ENCODE assay signal across 1 cellular context in the genomic region with DNA sequence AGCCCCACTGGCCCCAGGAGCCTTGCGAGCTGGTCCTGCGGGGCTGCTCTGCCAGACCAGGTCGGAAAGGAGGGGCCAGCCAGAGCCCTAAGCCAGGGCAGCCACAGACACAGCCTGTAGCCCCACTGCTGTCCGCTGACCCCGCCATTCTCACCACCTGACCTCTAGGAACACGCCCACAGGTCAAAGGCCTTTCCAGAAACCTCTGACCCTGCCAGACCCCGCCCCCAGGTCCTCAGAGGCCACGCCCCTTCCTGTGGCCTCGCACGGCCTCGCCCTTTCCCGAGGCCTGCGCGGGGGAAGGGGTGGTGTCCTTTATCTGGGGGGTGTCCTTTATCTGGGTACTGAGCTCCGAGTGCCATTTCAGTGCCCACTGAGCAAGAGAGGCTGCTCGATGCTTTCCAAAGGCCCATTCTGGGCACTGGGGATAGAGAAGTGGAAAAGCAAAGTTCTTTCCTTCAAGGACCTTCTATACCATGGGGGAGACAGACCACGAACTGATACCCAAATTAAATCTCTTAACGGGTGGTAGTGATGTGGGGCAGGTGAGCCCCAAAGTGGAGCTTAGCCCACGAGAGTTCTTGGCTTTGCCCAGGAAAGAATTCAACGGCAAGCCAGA.
TF ChIP-seq lines count a peak whose summit lies in the region.

No MANE protein-coding gene starts in this region.

TF ChIP-seq in K562, 482 proteins besides CTCF, POLR2A, EP300 and RAD21 (continued from another document and continues in another):
- TF ChIP-seq JUN (IDR thresholded peaks at IDR 0.05; ENCODE audit: borderline replicate concordance, low read depth, low read length): peak; percentile 45; the same call in 1 of the 2 replicates
- TF ChIP-seq JUN (CRISPR knock-in tag; IDR thresholded peaks at IDR 0.05; ENCODE audit: borderline replicate concordance): 0 out of 2 replicates have a peak, but pooled peaks have one; percentile 40
- TF ChIP-seq HMGN3 (IDR thresholded peaks at IDR 0.05; ENCODE audit: borderline replicate concordance, extremely low read depth, insufficient read length, low read depth, low read length): peak; percentile 73
- TF ChIP-seq, protein P1, sequence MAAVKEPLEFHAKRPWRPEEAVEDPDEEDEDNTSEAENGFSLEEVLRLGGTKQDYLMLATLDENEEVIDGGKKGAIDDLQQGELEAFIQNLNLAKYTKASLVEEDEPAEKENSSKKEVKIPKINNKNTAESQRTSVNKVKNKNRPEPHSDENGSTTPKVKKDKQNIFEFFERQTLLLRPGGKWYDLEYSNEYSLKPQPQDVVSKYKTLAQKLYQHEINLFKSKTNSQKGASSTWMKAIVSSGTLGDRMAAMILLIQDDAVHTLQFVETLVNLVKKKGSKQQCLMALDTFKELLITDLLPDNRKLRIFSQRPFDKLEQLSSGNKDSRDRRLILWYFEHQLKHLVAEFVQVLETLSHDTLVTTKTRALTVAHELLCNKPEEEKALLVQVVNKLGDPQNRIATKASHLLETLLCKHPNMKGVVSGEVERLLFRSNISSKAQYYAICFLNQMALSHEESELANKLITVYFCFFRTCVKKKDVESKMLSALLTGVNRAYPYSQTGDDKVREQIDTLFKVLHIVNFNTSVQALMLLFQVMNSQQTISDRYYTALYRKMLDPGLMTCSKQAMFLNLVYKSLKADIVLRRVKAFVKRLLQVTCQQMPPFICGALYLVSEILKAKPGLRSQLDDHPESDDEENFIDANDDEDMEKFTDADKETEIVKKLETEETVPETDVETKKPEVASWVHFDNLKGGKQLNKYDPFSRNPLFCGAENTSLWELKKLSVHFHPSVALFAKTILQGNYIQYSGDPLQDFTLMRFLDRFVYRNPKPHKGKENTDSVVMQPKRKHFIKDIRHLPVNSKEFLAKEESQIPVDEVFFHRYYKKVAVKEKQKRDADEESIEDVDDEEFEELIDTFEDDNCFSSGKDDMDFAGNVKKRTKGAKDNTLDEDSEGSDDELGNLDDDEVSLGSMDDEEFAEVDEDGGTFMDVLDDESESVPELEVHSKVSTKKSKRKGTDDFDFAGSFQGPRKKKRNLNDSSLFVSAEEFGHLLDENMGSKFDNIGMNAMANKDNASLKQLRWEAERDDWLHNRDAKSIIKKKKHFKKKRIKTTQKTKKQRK (IDR thresholded peaks at IDR 0.05; ENCODE audit: borderline replicate concordance, low read depth, low read length): no peak
- peak; percentile 56 for TF ChIP-seq HCFC1 (IDR thresholded peaks at IDR 0.05; ENCODE audit: low read depth, low read length)
- TF ChIP-seq, protein P2, sequence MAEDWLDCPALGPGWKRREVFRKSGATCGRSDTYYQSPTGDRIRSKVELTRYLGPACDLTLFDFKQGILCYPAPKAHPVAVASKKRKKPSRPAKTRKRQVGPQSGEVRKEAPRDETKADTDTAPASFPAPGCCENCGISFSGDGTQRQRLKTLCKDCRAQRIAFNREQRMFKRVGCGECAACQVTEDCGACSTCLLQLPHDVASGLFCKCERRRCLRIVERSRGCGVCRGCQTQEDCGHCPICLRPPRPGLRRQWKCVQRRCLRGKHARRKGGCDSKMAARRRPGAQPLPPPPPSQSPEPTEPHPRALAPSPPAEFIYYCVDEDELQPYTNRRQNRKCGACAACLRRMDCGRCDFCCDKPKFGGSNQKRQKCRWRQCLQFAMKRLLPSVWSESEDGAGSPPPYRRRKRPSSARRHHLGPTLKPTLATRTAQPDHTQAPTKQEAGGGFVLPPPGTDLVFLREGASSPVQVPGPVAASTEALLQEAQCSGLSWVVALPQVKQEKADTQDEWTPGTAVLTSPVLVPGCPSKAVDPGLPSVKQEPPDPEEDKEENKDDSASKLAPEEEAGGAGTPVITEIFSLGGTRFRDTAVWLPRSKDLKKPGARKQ (CRISPR knock-in tag; IDR thresholded peaks at IDR 0.05): no peak
- peak; percentile 82 for TF ChIP-seq RBFOX2 (IDR thresholded peaks at IDR 0.05; ENCODE audit: low read depth, low read length)
- peak; percentile 79 for TF ChIP-seq GABPA (tag; conservative IDR thresholded peaks at IDR 0.05; ENCODE audit: low read depth)
- TF ChIP-seq KLF10 (CRISPR knock-in tag; IDR thresholded peaks at IDR 0.05): peak; percentile 26; the same call in 1 of the 2 replicates
- TF ChIP-seq NR4A1 (CRISPR knock-in tag; IDR thresholded peaks at IDR 0.05): no peak
- TF ChIP-seq NR4A1 (tag; IDR thresholded peaks at IDR 0.05): peak; percentile 75; the same call in 1 of the 2 replicates
- 0 out of 2 replicates have a peak, but pooled peaks have one; percentile 26 for TF ChIP-seq ERF (CRISPR knock-in tag; IDR thresholded peaks at IDR 0.05)
- TF ChIP-seq, protein P3, sequence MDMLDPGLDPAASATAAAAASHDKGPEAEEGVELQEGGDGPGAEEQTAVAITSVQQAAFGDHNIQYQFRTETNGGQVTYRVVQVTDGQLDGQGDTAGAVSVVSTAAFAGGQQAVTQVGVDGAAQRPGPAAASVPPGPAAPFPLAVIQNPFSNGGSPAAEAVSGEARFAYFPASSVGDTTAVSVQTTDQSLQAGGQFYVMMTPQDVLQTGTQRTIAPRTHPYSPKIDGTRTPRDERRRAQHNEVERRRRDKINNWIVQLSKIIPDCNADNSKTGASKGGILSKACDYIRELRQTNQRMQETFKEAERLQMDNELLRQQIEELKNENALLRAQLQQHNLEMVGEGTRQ (CRISPR knock-in tag; IDR thresholded peaks at IDR 0.05): peak; percentile 66
- TF ChIP-seq TAF9B (IDR thresholded peaks at IDR 0.05; ENCODE audit: partially characterized antibody): peak; percentile 32
- TF ChIP-seq, protein P4, sequence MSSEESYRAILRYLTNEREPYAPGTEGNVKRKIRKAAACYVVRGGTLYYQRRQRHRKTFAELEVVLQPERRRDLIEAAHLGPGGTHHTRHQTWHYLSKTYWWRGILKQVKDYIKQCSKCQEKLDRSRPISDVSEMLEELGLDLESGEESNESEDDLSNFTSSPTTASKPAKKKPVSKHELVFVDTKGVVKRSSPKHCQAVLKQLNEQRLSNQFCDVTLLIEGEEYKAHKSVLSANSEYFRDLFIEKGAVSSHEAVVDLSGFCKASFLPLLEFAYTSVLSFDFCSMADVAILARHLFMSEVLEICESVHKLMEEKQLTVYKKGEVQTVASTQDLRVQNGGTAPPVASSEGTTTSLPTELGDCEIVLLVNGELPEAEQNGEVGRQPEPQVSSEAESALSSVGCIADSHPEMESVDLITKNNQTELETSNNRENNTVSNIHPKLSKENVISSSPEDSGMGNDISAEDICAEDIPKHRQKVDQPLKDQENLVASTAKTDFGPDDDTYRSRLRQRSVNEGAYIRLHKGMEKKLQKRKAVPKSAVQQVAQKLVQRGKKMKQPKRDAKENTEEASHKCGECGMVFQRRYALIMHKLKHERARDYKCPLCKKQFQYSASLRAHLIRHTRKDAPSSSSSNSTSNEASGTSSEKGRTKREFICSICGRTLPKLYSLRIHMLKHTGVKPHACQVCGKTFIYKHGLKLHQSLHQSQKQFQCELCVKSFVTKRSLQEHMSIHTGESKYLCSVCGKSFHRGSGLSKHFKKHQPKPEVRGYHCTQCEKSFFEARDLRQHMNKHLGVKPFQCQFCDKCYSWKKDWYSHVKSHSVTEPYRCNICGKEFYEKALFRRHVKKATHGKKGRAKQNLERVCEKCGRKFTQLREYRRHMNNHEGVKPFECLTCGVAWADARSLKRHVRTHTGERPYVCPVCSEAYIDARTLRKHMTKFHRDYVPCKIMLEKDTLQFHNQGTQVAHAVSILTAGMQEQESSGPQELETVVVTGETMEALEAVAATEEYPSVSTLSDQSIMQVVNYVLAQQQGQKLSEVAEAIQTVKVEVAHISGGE (CRISPR knock-in tag; IDR thresholded peaks at IDR 0.05): 0 out of 6 replicates have a peak, but pooled peaks of 1 of the 3 experiments have one; percentile 21
- TF ChIP-seq SRSF9 (IDR thresholded peaks at IDR 0.05; ENCODE audit: borderline replicate concordance, low read depth, low read length): no peak
- TF ChIP-seq, protein P5, sequence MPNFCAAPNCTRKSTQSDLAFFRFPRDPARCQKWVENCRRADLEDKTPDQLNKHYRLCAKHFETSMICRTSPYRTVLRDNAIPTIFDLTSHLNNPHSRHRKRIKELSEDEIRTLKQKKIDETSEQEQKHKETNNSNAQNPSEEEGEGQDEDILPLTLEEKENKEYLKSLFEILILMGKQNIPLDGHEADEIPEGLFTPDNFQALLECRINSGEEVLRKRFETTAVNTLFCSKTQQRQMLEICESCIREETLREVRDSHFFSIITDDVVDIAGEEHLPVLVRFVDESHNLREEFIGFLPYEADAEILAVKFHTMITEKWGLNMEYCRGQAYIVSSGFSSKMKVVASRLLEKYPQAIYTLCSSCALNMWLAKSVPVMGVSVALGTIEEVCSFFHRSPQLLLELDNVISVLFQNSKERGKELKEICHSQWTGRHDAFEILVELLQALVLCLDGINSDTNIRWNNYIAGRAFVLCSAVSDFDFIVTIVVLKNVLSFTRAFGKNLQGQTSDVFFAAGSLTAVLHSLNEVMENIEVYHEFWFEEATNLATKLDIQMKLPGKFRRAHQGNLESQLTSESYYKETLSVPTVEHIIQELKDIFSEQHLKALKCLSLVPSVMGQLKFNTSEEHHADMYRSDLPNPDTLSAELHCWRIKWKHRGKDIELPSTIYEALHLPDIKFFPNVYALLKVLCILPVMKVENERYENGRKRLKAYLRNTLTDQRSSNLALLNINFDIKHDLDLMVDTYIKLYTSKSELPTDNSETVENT (CRISPR knock-in tag; IDR thresholded peaks at IDR 0.05): 0 out of 2 replicates have a peak, but pooled peaks have one; percentile 58
- peak; percentile 88 for TF ChIP-seq ESRRA (IDR thresholded peaks at IDR 0.05; ENCODE audit: borderline replicate concordance, low read depth)
- TF ChIP-seq ZNF561 (CRISPR knock-in tag; conservative IDR thresholded peaks at IDR 0.05): no peak
- no peak for TF ChIP-seq BCL6 (CRISPR knock-in tag; IDR thresholded peaks at IDR 0.05)
- TF ChIP-seq, protein P6, sequence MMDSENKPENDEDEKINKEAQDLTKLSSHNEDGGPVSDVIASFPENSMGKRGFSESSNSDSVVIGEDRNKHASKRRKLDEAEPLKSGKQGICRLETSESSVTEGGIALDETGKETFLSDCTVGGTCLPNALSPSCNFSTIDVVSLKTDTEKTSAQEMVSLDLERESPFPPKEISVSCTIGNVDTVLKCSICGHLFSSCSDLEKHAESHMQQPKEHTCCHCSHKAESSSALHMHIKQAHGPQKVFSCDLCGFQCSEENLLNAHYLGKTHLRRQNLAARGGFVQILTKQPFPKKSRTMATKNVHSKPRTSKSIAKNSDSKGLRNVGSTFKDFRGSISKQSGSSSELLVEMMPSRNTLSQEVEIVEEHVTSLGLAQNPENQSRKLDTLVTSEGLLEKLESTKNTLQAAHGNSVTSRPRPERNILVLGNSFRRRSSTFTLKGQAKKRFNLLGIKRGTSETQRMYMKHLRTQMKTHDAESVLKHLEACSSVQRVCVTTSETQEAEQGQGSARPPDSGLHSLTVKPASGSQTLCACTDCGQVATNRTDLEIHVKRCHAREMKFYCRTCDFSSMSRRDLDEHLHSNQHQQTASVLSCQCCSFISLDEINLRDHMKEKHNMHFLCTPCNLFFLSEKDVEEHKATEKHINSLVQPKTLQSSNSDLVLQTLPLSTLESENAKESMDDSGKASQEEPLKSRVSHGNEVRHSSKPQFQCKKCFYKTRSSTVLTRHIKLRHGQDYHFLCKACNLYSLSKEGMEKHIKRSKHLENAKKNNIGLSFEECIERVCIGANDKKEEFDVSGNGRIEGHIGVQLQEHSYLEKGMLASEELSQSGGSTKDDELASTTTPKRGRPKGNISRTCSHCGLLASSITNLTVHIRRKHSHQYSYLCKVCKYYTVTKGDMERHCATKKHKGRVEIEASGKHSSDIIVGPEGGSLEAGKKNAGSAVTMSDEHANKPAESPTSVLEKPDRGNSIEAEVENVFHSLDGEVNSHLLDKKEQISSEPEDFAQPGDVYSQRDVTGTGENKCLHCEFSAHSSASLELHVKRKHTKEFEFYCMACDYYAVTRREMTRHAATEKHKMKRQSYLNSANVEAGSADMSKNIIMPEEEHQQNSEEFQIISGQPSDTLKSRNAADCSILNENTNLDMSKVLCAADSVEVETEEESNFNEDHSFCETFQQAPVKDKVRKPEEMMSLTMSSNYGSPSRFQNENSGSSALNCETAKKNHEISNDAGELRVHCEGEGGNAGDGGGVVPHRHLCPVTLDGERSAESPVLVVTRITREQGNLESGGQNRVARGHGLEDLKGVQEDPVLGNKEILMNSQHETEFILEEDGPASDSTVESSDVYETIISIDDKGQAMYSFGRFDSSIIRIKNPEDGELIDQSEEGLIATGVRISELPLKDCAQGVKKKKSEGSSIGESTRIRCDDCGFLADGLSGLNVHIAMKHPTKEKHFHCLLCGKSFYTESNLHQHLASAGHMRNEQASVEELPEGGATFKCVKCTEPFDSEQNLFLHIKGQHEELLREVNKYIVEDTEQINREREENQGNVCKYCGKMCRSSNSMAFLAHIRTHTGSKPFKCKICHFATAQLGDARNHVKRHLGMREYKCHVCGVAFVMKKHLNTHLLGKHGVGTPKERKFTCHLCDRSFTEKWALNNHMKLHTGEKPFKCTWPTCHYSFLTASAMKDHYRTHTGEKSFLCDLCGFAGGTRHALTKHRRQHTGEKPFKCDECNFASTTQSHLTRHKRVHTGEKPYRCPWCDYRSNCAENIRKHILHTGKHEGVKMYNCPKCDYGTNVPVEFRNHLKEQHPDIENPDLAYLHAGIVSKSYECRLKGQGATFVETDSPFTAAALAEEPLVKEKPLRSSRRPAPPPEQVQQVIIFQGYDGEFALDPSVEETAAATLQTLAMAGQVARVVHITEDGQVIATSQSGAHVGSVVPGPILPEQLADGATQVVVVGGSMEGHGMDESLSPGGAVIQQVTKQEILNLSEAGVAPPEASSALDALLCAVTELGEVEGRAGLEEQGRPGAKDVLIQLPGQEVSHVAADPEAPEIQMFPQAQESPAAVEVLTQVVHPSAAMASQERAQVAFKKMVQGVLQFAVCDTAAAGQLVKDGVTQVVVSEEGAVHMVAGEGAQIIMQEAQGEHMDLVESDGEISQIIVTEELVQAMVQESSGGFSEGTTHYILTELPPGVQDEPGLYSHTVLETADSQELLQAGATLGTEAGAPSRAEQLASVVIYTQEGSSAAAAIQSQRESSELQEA (IDR thresholded peaks at IDR 0.05; ENCODE audit: low read depth): no peak
- peak; percentile 73 to 87 for TF ChIP-seq MAZ (CRISPR knock-in tag; conservative IDR thresholded peaks at IDR 0.05 in 1 of 2, IDR thresholded peaks at IDR 0.05 in 1 of 2)
- peak; percentile 41 for TF ChIP-seq TAF1 (IDR thresholded peaks at IDR 0.05; ENCODE audit: control insufficient read depth, extremely low read depth, insufficient read depth, low read length, severe bottlenecking)
- 0 out of 2 replicates have a peak, but pooled peaks have one; percentile 13 for TF ChIP-seq CREM (IDR thresholded peaks at IDR 0.05; ENCODE audit: low read depth)
- TF ChIP-seq GATAD2A (IDR thresholded peaks at IDR 0.05): 0 out of 2 replicates have a peak, but pooled peaks have one; percentile 27
- TF ChIP-seq, protein P7, sequence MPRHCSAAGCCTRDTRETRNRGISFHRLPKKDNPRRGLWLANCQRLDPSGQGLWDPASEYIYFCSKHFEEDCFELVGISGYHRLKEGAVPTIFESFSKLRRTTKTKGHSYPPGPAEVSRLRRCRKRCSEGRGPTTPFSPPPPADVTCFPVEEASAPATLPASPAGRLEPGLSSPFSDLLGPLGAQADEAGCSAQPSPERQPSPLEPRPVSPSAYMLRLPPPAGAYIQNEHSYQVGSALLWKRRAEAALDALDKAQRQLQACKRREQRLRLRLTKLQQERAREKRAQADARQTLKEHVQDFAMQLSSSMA (CRISPR knock-in tag; IDR thresholded peaks at IDR 0.05): no peak
- TF ChIP-seq YY1 (IDR thresholded peaks at IDR 0.05; ENCODE audit: borderline replicate concordance in 1 of 3, control insufficient read depth in 1 of 3, extremely low read depth in 1 of 3, insufficient read depth in 3 of 3, insufficient read length in 1 of 3, insufficient replicate concordance in 2 of 3, low read depth in 1 of 3, low read length in 2 of 3): peak; percentile 40 to 85 (median 69)
